ENCODE assay signal across 8 cellular contexts in genomic region chr19:12034610-12035009, GRCh38. TPM values are rescaled to one million over a fixed set of nuclear protein-coding genes. Genes with fewer than 3 reads are reported as not detected.
DNase-seq lines count a peak whose midpoint lies in the region; ATAC-seq and TF ChIP-seq lines count a peak whose summit lies in the region.

No MANE protein-coding gene starts in this region.

- H4K20me1 ChIP-seq in fibroblast of lung (ENCODE audit: control insufficient read depth, extremely low read depth, insufficient read depth, low read length): no peaks in the 10 kb centered on the region

- H3K23ac ChIP-seq in trophoblast cell (ENCODE audit: low read length): no peak overlapping the region

- H3K4me2 ChIP-seq in fibroblast of lung (ENCODE audit: extremely low read depth, insufficient read depth, low read length): peak overlapping the region; percentile 84
- peak overlapping the region; percentile 98 for H3K4me2 ChIP-seq in trophoblast cell (ENCODE audit: low read length)

- TF ChIP-seq CTCF in Calu3 (IDR thresholded peaks at IDR 0.05; ENCODE audit: unreplicated experiment) (no peak), Panc1 (IDR thresholded peaks at IDR 0.05) (no peak), fibroblast of lung (conservative IDR thresholded peaks at IDR 0.05 in 1 of 2, IDR thresholded peaks at IDR 0.05 in 1 of 2; ENCODE audit: low read depth in 1 of 2, low read length in 2 of 2) (no peak)

- H4K12ac ChIP-seq in trophoblast cell (ENCODE audit: low read depth, low read length): no peak overlapping the region

- intact Hi-C loops in Calu3 (cut with micrococcal nuclease; ENCODE audit: unreplicated experiment): no loop called here
- intact Hi-C loops in Panc1 (cut with micrococcal nuclease; ENCODE audit: unreplicated experiment): no loop called here

- H4K8ac ChIP-seq in trophoblast cell (ENCODE audit: low read depth, low read length): no peak overlapping the region

- H3K4me3 Mint-ChIP-seq in Calu3 (ENCODE audit: low read depth, unreplicated experiment): peak overlapping the region; percentile 76

- H3K36me3 Mint-ChIP-seq in Calu3 (ENCODE audit: insufficient read depth, unreplicated experiment): peaks cover 9% of the 10 kb centered on the region

- H3K27me3 Mint-ChIP-seq in Calu3 (ENCODE audit: unreplicated experiment): no peaks in the 10 kb centered on the region

- no peak overlapping the region for H3K9ac ChIP-seq in fibroblast of lung (ENCODE audit: insufficient read depth, low read length)
- H3K9ac ChIP-seq in trophoblast cell (ENCODE audit: low read length): peak overlapping the region; percentile 70

- H3K4ac ChIP-seq in trophoblast cell (ENCODE audit: low read depth, low read length): no peak overlapping the region

- no peak overlapping the region for H2BK120ac ChIP-seq in trophoblast cell (ENCODE audit: insufficient read depth, low read length, poor library complexity)

- H2AK5ac ChIP-seq in trophoblast cell (ENCODE audit: low read length): no peak overlapping the region

- no peak overlapping the region for H2BK12ac ChIP-seq in trophoblast cell (ENCODE audit: low read length)

- H3K79me2 ChIP-seq in fibroblast of lung (ENCODE audit: control insufficient read depth, insufficient read depth, low read length) (no peaks in the 10 kb centered on the region), trophoblast cell (ENCODE audit: control insufficient read depth, insufficient read depth, low read length, poor library complexity) (peaks cover 7% of the 10 kb centered on the region)

- no peaks in the 10 kb centered on the region for H3K9me3 Mint-ChIP-seq in Calu3 (ENCODE audit: low read depth, unreplicated experiment)

- H3K4me3 ChIP-seq in Panc1 (ENCODE audit: low read depth in 2 of 2, low read length in 2 of 2) (peak overlapping the region; percentile 69 to 70), fibroblast of lung (replicated peaks in 1 of 4; ENCODE audit: control extremely low read depth in 1 of 4, insufficient read depth in 1 of 4, low read depth in 3 of 4, low read length in 4 of 4) (peak overlapping the region; percentile 75 to 92 (median 83)), trophoblast cell (ENCODE audit: low read depth, low read length) (peak overlapping the region; percentile 36)

- WGBS in trophoblast cell (ENCODE audit: extremely low coverage, insufficient coverage, insufficient read length): no CpG with 5 or more reads among the region's 7 CpGs

- H3K27ac Mint-ChIP-seq in Calu3 (ENCODE audit: unreplicated experiment): no peak overlapping the region

- H3K36me3 ChIP-seq in Panc1 (ENCODE audit: control insufficient read depth, insufficient read depth, low read length) (no peaks in the 10 kb centered on the region), fibroblast of lung (ENCODE audit: control insufficient read depth, insufficient read depth, low read length) (no peaks in the 10 kb centered on the region), trophoblast cell (ENCODE audit: control insufficient read depth in 1 of 2, insufficient read depth in 2 of 2, low read length in 2 of 2) (peaks cover 4 to 11% of the 10 kb centered on the region in 2 experiments)

- peak overlapping the region; percentile 84 for H3K27ac ChIP-seq in Panc1 (ENCODE audit: low read length)
- peak overlapping the region; percentile 94 for H3K27ac ChIP-seq in fibroblast of lung (ENCODE audit: insufficient read depth, low read length)
- no peak overlapping the region for H3K27ac ChIP-seq in trophoblast cell (ENCODE audit: low read depth, low read length)

- DNase-seq in Calu3 (no peak), Panc1 (ENCODE audit: low read depth, low spot score) (no peak), fibroblast of lung (ENCODE audit: low read depth in 2 of 2) (peak in 1 of 2 donors; percentile 19), trophoblast cell (peak in 1 of 2 donors; percentile 20), MV-4-11 (lab: John Stamatoyannopoulos, UW) (no peak)
- no peak for DNase-seq in NK-92 treated with Interleukin-12 subunit alpha and Interleukin-12 subunit beta, amount 100 ng/mL, for 24 hours (lab: John Stamatoyannopoulos, UW)

- H3K27me3 ChIP-seq in Panc1 (ENCODE audit: control insufficient read depth, insufficient read depth, low read length) (no peaks in the 10 kb centered on the region), fibroblast of lung (ENCODE audit: control insufficient read depth, insufficient read depth, low read length) (no peaks in the 10 kb centered on the region), trophoblast cell (ENCODE audit: insufficient read depth, low read length) (no peaks in the 10 kb centered on the region)

- H3K79me1 ChIP-seq in trophoblast cell (ENCODE audit: low read length): peaks cover 10% of the 10 kb centered on the region

- H3K9me3 ChIP-seq in Panc1 (ENCODE audit: control insufficient read depth, insufficient read depth, low read depth, low read length) (no peaks in the 10 kb centered on the region), fibroblast of lung (ENCODE audit: control insufficient read depth, insufficient read depth, low read depth, low read length) (no peaks in the 10 kb centered on the region), trophoblast cell (ENCODE audit: insufficient read depth, low read depth, low read length) (no peaks in the 10 kb centered on the region)

- CTCF ChIA-PET in Calu3 (lab: Charles Lee): interaction anchor here (0.6 to 1.5 kb wide), 4 partner anchors 18 to 467 kb away, joined by 3 to 4 read pairs (median 4); partner anchors contain the start of gene ZNF878
- CTCF ChIA-PET in Panc1 (lab: Charles Lee): interaction anchor here (0.9 to 1.0 kb wide), 2 partner anchors 106 to 237 kb away, joined by 3 read pairs; partner anchors contain the start of gene ZNF20

- H4K91ac ChIP-seq in trophoblast cell (ENCODE audit: low read depth, low read length): no peak overlapping the region

- H3K4me1 ChIP-seq in Panc1 (ENCODE audit: control insufficient read depth, insufficient read depth, low read length) (peaks cover 4% of the 10 kb centered on the region; the same call in 1 of the 2 replicates), fibroblast of lung (ENCODE audit: control insufficient read depth, extremely low read depth, insufficient read depth, low read length) (peaks cover 2% of the 10 kb centered on the region), trophoblast cell (ENCODE audit: control insufficient read depth in 1 of 2, insufficient read depth in 2 of 2, low read length in 2 of 2) (peaks cover 0 to 7% of the 10 kb centered on the region in 2 experiments)

- ATAC-seq in Panc1 (no peak), HG03342 (IDR thresholded peaks at IDR 0.05; ENCODE audit: unreplicated experiment) (no peak), GM21526 (IDR thresholded peaks at IDR 0.05; ENCODE audit: low FRiP score, unreplicated experiment) (no peak)

- H3K18ac ChIP-seq in trophoblast cell (ENCODE audit: low read length): no peak overlapping the region

- H2AFZ ChIP-seq in fibroblast of lung (ENCODE audit: low read length) (peak overlapping the region; percentile 51), trophoblast cell (ENCODE audit: insufficient read depth, low read length, poor library complexity) (no peak overlapping the region)

- in situ Hi-C loops in Panc1 (cut with HindIII; ENCODE audit: low pct_unique_long_range_greater_than_20kb, low sequenced_read_pairs): no loop called here

- H2BK5ac ChIP-seq in trophoblast cell (ENCODE audit: low read depth, low read length, poor library complexity): no peak overlapping the region

- no peaks in the 10 kb centered on the region for H3K4me1 Mint-ChIP-seq in Calu3 (ENCODE audit: low read depth, unreplicated experiment)

- POLR2A ChIA-PET in Panc1 (lab: Charles Lee): no interaction called here

- BruUV-seq in Calu3 (replicated peaks; lab: Mats Ljungman, UMichigan): TSS peak; percentile 78
- no TSS peak for BruUV-seq in Panc1 (replicated peaks; lab: Mats Ljungman, UMichigan)

- no peak overlapping the region for H3K14ac ChIP-seq in trophoblast cell (ENCODE audit: low read length)

RNA-seq across cellular contexts. Expression of gene ZNF433, which starts 0.9 kb away (rescaled TPM):
- total RNA-seq in Calu3 (2022): 3.0 and 3.7 TPM in 2 replicates
- total RNA-seq in Panc1 (2021; ENCODE audit: unreplicated experiment): 4.7 TPM
- 2.6 TPM for polyA plus RNA-seq in Panc1 (2012; ENCODE audit: insufficient read length)
- total RNA-seq in fibroblast of lung: 5.1 and 8.9 TPM in 2 replicates
- polyA plus RNA-seq in fibroblast of lung: 2.6 and 2.9 TPM in 2 replicates
- polyA plus RNA-seq in fibroblast of lung (2012): 2.6 and 2.9 TPM in 2 replicates
- polyA minus RNA-seq in fibroblast of lung (ENCODE audit: low replicate concordance): 0.71 and 1.9 TPM in 2 replicates
- 5.0 and 5.5 TPM in 2 replicates for polyA plus RNA-seq in trophoblast cell (2013)

RNA-seq across cellular contexts. Expression of gene ZNF878, which starts 18.2 kb away (rescaled TPM):
- total RNA-seq in Calu3 (2022) (0.49 and 0.66 TPM in 2 replicates), Panc1 (2021; ENCODE audit: unreplicated experiment) (2.1 TPM), fibroblast of lung (under 0.01 TPM in 1 of 2 replicates, not detected in the other)
- 0.34 TPM for polyA plus RNA-seq in Panc1 (2012; ENCODE audit: insufficient read length)
- 0.07 and 0.16 TPM in 2 replicates for polyA plus RNA-seq in fibroblast of lung
- polyA plus RNA-seq in fibroblast of lung (2012): 0.12 TPM in 1 of 2 replicates, not detected in the other
- polyA minus RNA-seq in fibroblast of lung (ENCODE audit: low replicate concordance): not detected in 2 replicates
- 0.57 and 0.68 TPM in 2 replicates for polyA plus RNA-seq in trophoblast cell (2013)

RNA-seq across cellular contexts. Expression of gene ZNF844, which starts 29.9 kb away (rescaled TPM):
- total RNA-seq in Calu3 (2022) (not detected in 2 replicates), Panc1 (2021; ENCODE audit: unreplicated experiment) (8.6 TPM), fibroblast of lung (8.2 and 15.4 TPM in 2 replicates)
- 2.2 TPM for polyA plus RNA-seq in Panc1 (2012; ENCODE audit: insufficient read length)
- 4.2 and 4.7 TPM in 2 replicates for polyA plus RNA-seq in fibroblast of lung
- polyA plus RNA-seq in fibroblast of lung (2012): 2.5 TPM in 2 replicates
- 4.8 and 5.5 TPM in 2 replicates for polyA minus RNA-seq in fibroblast of lung (ENCODE audit: low replicate concordance)
- polyA plus RNA-seq in trophoblast cell (2013): 1.5 TPM in 2 replicates
